In the genomic region with DNA sequence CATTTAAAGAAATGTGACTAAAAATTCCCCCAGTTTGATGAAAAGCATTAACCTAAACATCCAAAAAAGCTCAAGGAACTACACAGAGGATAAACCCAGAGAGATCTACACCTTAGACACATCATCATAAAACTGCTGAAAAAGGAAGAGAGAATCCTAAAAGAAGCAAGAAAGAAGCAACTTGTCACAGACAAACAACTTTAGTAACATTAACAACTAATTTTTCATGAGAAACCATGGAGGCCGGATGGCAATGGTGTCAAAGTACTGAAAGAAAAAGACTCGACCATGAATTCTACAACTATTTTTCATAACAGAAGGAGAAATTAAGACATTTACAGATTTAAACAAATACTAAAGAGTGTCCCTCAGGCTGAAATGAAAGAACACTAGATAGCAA, we compare ENCODE assay signal across 21 cellular contexts.
"Had no signal": no experiment of that assay in that cellular context is flagged by ENCODE, and none has a peak within 500 bp of the region (broad histone marks: within the 10 kb centered on the region; RNA-seq: fewer than 3 reads in every experiment).

No MANE protein-coding gene starts in this region.

- DNase-seq: IMR-90, Karpas-422, KG1, MM.1S, NCI-H1092 treated with DMSO at 0.1 percent for 48 hours, NCI-H1436, NCI-H187, NCI-H2029, NCI-H2081 treated with DMSO at 0.1 percent for 48 hours, NCI-H2171, NCI-H226, NCI-H446, NCI-H510A, NCI-H524 treated with DMSO at 0.1 percent for 48 hours, NCI-H69, NCI-H774, PC-3, SHP77, SK-N-SH had no signal

- H3K27ac ChIP-seq: RWPE1 had no signal

- ATAC-seq: Panc1, PC-3 had no signal
